ENCODE assay signal across 14 cellular contexts in genomic region chr12:6235906-6236640, GRCh38. TPM values are rescaled to one million over a fixed set of nuclear protein-coding genes. Genes with fewer than 3 reads are reported as not detected.
A peak's percentile ranks its signal among the peaks of the same experiment; 100 is the strongest.
DNase-seq lines count a peak whose midpoint lies in the region; ATAC-seq and TF ChIP-seq lines count a peak whose summit lies in the region.
"Had no signal": no experiment of that assay in that cellular context is flagged by ENCODE, and none has a peak within 500 bp of the region (broad histone marks: within the 10 kb centered on the region; RNA-seq: fewer than 3 reads in every experiment).

No MANE protein-coding gene starts in this region.

- no peak for DNase-seq in left lung
- DNase-seq in sciatic nerve (ENCODE audit: low spot score) = peak; percentile 57
- no peak for DNase-seq in retina
- DNase-seq in CD4-positive, alpha-beta memory T cell = no peak
- DNase-seq in vagina (ENCODE audit: extremely low spot score in 2 of 2) = no peak
- no peak for DNase-seq in NCI-H526 treated with DMSO at 0.1 percent for 48 hours (lab: John Stamatoyannopoulos, UW)
- DNase-seq: activated effector memory CD4-positive, alpha-beta T cell treated with Interleukin-2 at 50 U/mL for 16 hours; foreskin fibroblast; NCI-H226; stimulated activated naive CD4-positive, alpha-beta T cell treated with Interleukin-2 at 50 U/mL for 16 hours had no signal

- H3K27ac Mint-ChIP-seq in CD4-positive, alpha-beta memory T cell = no peak overlapping the region
- H3K27ac Mint-ChIP-seq: progenitor cell of endocrine pancreas had no signal

- H3K27me3 ChIP-seq in BLaER1 (no peaks in the 10 kb centered on the region), left lung (no peaks in the 10 kb centered on the region), vagina (no peaks in the 10 kb centered on the region)
- no peaks in the 10 kb centered on the region for H3K27me3 ChIP-seq in CD4-positive, alpha-beta memory T cell (ENCODE audit: insufficient read depth, low read length)

- TF ChIP-seq POLR2A in vagina (IDR thresholded peaks at IDR 0.05) = no peak

- H3K4me1 ChIP-seq in BLaER1 (peaks cover 74% of the 10 kb centered on the region), left lung (peaks cover 12 to 59% of the 10 kb centered on the region in 2 donors), vagina (peaks cover 53% of the 10 kb centered on the region)
- peaks cover 12% of the 10 kb centered on the region for H3K4me1 ChIP-seq in CD4-positive, alpha-beta memory T cell (ENCODE audit: insufficient read depth, low read length)

- H3K36me3 Mint-ChIP-seq in CD4-positive, alpha-beta memory T cell = no peaks in the 10 kb centered on the region

- H3K36me3 ChIP-seq in BLaER1 (peaks cover 100% of the 10 kb centered on the region), left lung (peaks cover 0 to 63% of the 10 kb centered on the region in 2 donors), vagina (peaks cover 0 to 54% of the 10 kb centered on the region in 2 donors)
- no peaks in the 10 kb centered on the region for H3K36me3 ChIP-seq in CD4-positive, alpha-beta memory T cell (ENCODE audit: insufficient read depth, low read length)

- CTCF ChIA-PET in CD4-positive, alpha-beta memory T cell (lab: Charles Lee; ENCODE audit: partially characterized antibody) = no interaction called here

- intact Hi-C loops in left lung (cut with DNase I) = no loop called here
- intact Hi-C loops in sciatic nerve (cut with DNase I) = no loop called here
- intact Hi-C loops in CD4-positive, alpha-beta memory T cell (cut with micrococcal nuclease) = no loop called here
- intact Hi-C loops in vagina (cut with DNase I) = no loop called here

- peak overlapping the region; percentile 100 for H3K4me2 ChIP-seq in BLaER1

- H3K4me3 ChIP-seq in BLaER1 (no peak overlapping the region), left lung (no peak overlapping the region), vagina (no peak overlapping the region)
- H3K4me3 ChIP-seq in CD4-positive, alpha-beta memory T cell (ENCODE audit: low read length in 2 of 2) = no peak overlapping the region

- H3K9me3 ChIP-seq in BLaER1 (no peaks in the 10 kb centered on the region), left lung (no peaks in the 10 kb centered on the region), vagina (no peaks in the 10 kb centered on the region)
- H3K9me3 ChIP-seq in CD4-positive, alpha-beta memory T cell (ENCODE audit: control insufficient read depth in 1 of 2, low read length in 2 of 2) = no peaks in the 10 kb centered on the region

- H3K9me3 Mint-ChIP-seq in CD4-positive, alpha-beta memory T cell = peaks cover 0 to 2% (median 0%) of the 10 kb centered on the region in 8 donors

- ATAC-seq in left lung (no peak), sciatic nerve (no peak)
- ATAC-seq: left lobe of liver had no signal

- peaks cover 2 to 21% (median 8%) of the 10 kb centered on the region in 4 donors for H3K4me1 Mint-ChIP-seq in CD4-positive, alpha-beta memory T cell

- H3K9ac ChIP-seq in BLaER1 = peak overlapping the region; percentile 42

- H3K4me3 Mint-ChIP-seq in CD4-positive, alpha-beta memory T cell = no peak overlapping the region

- TF ChIP-seq CTCF in VCaP (conservative IDR thresholded peaks at IDR 0.05) = no peak
- no peak for TF ChIP-seq CTCF in left lung (IDR thresholded peaks at IDR 0.05)
- no peak for TF ChIP-seq CTCF in vagina (IDR thresholded peaks at IDR 0.05)

- peaks cover 6 to 12% of the 10 kb centered on the region in 2 donors for H3K27me3 Mint-ChIP-seq in CD4-positive, alpha-beta memory T cell

- peaks cover 81% of the 10 kb centered on the region for H4K20me1 ChIP-seq in BLaER1

- H3K27ac ChIP-seq in BLaER1 = peak overlapping the region; percentile 96
- peak overlapping the region; percentile 98 for H3K27ac ChIP-seq in VCaP
- peak overlapping the region; percentile 23 to 76 for H3K27ac ChIP-seq in left lung
- H3K27ac ChIP-seq in CD4-positive, alpha-beta memory T cell (ENCODE audit: low read depth, low read length) = no peak overlapping the region
- H3K27ac ChIP-seq in vagina = no peak overlapping the region

- POLR2A ChIA-PET in CD4-positive, alpha-beta memory T cell (lab: Charles Lee; ENCODE audit: partially characterized antibody) = no interaction called here

RNA-seq across cellular contexts. Expression of gene CD9, which starts 35.9 kb away (rescaled TPM):
- total RNA-seq in left lung (100 to 1,000 TPM; 416 to 512 TPM), sciatic nerve (554 TPM), vagina (366 TPM)
- total RNA-seq in CD4-positive, alpha-beta memory T cell = 1 to 10 TPM; 4.5 to 5.8 TPM
- 1 to 10 TPM; 1.4 to 4.4 TPM for polyA plus RNA-seq in CD4-positive, alpha-beta memory T cell

Comparison
In these comparisons a context has a peak if more than half of its experiments do, and no peak if none do; other contexts are left out.
1. H3K27ac ChIP-seq: peak in BLaER1 (single experiment), VCaP (single experiment) and left lung (2 of 2); none in CD4-positive, alpha-beta memory T cell (single experiment) and vagina (single experiment).
2. RNA of gene CD9, which starts 35.9 kb away (total RNA-seq): 554 TPM in sciatic nerve (single experiment), 416 to 512 TPM in left lung and 366 TPM in vagina (single experiment); 4.5 to 5.8 TPM in CD4-positive, alpha-beta memory T cell; every median in the first group is over 10 times any median in the second.